Comparison of ENCODE assay signal across 25 cellular contexts in genomic region chr12:3140284-3140683, GRCh38.
"Had no signal": no experiment of that assay in that cellular context is flagged by ENCODE, and none has a peak within 500 bp of the region (broad histone marks: within the 10 kb centered on the region; RNA-seq: fewer than 3 reads in every experiment).

No MANE protein-coding gene starts in this region.

- H3K27me3 ChIP-seq: body of pancreas, gastroesophageal sphincter, ovary had no signal

- ATAC-seq: activated CD8-positive, alpha-beta T cell treated with anti-CD3 and anti-CD28 coated beads, Interleukin-2, amount 10 ng/mL, durations not matched to agents 7 days and 5 days; body of pancreas; effector memory CD8-positive, alpha-beta T cell; gastroesophageal sphincter; lower lobe of right lung; mucosa of descending colon; psoas muscle had no signal

- H3K36me3 Mint-ChIP-seq: type B pancreatic cell had no signal

- H3K9me3 ChIP-seq: body of pancreas, gastroesophageal sphincter, lower lobe of right lung, mucosa of descending colon, ovary, psoas muscle, thoracic aorta had no signal

- H3K4me3 Mint-ChIP-seq: activated CD8-positive, alpha-beta T cell treated with anti-CD3 and anti-CD28 coated beads, Interleukin-2, amount 10 ng/mL, durations not matched to agents 7 days and 5 days; activated naive CD4-positive, alpha-beta T cell treated with anti-CD3 and anti-CD28 coated beads, Interleukin-2, amount 50 U/mL, for 24 hours; effector memory CD8-positive, alpha-beta T cell; type B pancreatic cell had no signal

- H3K4me1 ChIP-seq: body of pancreas had no signal

- H3K27ac Mint-ChIP-seq: activated CD8-positive, alpha-beta T cell treated with anti-CD3 and anti-CD28 coated beads, Interleukin-2, amount 10 ng/mL, durations not matched to agents 7 days and 5 days; activated naive CD4-positive, alpha-beta T cell treated with anti-CD3 and anti-CD28 coated beads, Interleukin-2, amount 50 U/mL, for 24 hours; effector memory CD8-positive, alpha-beta T cell had no signal

- H3K36me3 ChIP-seq: gastroesophageal sphincter, lower lobe of right lung, ovary, thoracic aorta had no signal

- H3K27ac ChIP-seq: body of pancreas, epithelial cell of prostate, gastroesophageal sphincter, lower lobe of right lung, ovary, psoas muscle, thoracic aorta had no signal

- H3K9me3 Mint-ChIP-seq: activated naive CD4-positive, alpha-beta T cell treated with anti-CD3 and anti-CD28 coated beads, Interleukin-2, amount 50 U/mL, for 24 hours; effector memory CD8-positive, alpha-beta T cell; type B pancreatic cell had no signal

- H3K4me1 Mint-ChIP-seq: activated naive CD4-positive, alpha-beta T cell treated with anti-CD3 and anti-CD28 coated beads, Interleukin-2, amount 50 U/mL, for 24 hours had no signal

- DNase-seq: activated CD4-positive, alpha-beta T cell treated with anti-CD3 and anti-CD28 coated beads for 48 hours; activated CD4-positive, CD25-positive, alpha-beta regulatory T cell; activated CD8-positive, alpha-beta T cell treated with anti-CD3 and anti-CD28 coated beads, Interleukin-2, amount 10 ng/mL, durations not matched to agents 7 days and 5 days; activated gamma-delta T cell treated with Interleukin-2 at 50 U/mL for 16 hours; anterior cingulate cortex; body of pancreas; effector memory CD8-positive, alpha-beta T cell; head of caudate nucleus; islet precursor cell; left cardiac atrium; lower lobe of right lung; mesendoderm; mucosa of descending colon; ovary; psoas muscle; right cardiac atrium; stimulated activated CD4-positive, alpha-beta T cell treated with anti-CD3 and anti-CD28 coated beads, Interleukin-4, amount 100 ng/mL, for 24 hours; stimulated activated naive CD4-positive, alpha-beta T cell treated with Interleukin-2 at 50 U/mL for 16 hours; T-helper 9 cell had no signal

- H3K4me3 ChIP-seq: body of pancreas, dorsolateral prefrontal cortex, gastroesophageal sphincter, lower lobe of right lung, mucosa of descending colon, ovary, psoas muscle, thoracic aorta had no signal
